Comparison of ENCODE assay signal across 19 cellular contexts in the genomic region with DNA sequence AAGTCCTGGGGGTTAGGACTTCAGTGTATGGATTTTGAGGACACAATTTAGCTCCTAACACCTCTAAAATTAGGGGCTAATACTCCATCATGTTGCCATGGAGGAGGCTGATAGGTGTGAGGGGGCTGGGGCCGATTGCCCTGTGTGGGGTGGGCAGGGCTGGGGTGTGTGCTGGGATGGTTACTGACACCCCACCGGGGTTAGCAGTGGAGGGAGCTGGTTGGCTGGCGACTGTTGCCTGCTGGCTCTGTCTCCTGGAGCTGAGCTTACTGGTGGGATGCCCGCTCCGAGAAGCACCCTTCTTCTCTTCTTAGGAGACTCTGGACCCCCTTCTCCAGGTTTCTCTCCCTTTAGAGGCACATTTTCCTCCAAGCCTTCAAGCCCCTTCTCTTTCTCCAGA. TPM values are rescaled to one million over a fixed set of nuclear protein-coding genes. Genes with fewer than 3 reads are reported as not detected.
"Had no signal": no experiment of that assay in that cellular context is flagged by ENCODE, and none has a peak within 500 bp of the region (broad histone marks: within the 10 kb centered on the region; RNA-seq: fewer than 3 reads in every experiment).

No MANE protein-coding gene starts in this region.

- H3K9me3 Mint-ChIP-seq: activated CD4-positive, alpha-beta memory T cell treated with anti-CD3 and anti-CD28 coated beads, Interleukin-2, amount 10 ng/mL, durations not matched to agents 7 days and 5 days; immature natural killer cell; nephron had no signal

- H3K27ac Mint-ChIP-seq: activated CD4-positive, alpha-beta memory T cell treated with anti-CD3 and anti-CD28 coated beads, Interleukin-2, amount 10 ng/mL, durations not matched to agents 7 days and 5 days; nephron had no signal

- FAIRE-seq: urothelium cell line had no signal

- ATAC-seq: left colon; mucosa of descending colon; psoas muscle; sciatic nerve; stimulated activated naive CD8-positive, alpha-beta T cell treated with anti-CD3 and anti-CD28 coated beads, Interleukin-15, Interleukin-2, amounts not matched to agents 100 U/mL and 50 U/mL, for 24 hours had no signal

- DNase-seq: activated CD4-positive, alpha-beta memory T cell treated with anti-CD3 and anti-CD28 coated beads, Interleukin-2, amount 10 ng/mL, durations not matched to agents 7 days and 5 days; activated CD4-positive, alpha-beta T cell treated with anti-CD3 and anti-CD28 coated beads for 1 hour; activated CD8-positive, alpha-beta memory T cell treated with anti-CD3 and anti-CD28 coated beads, Interleukin-2, amount 50 U/mL, for 48 hours; central memory CD4-positive, alpha-beta T cell; cortex of kidney; effector CD8-positive, alpha-beta T cell; immature natural killer cell; left colon; mucosa of descending colon; occipital lobe; stimulated activated CD4-positive, alpha-beta T cell treated with anti-CD3 and anti-CD28 coated beads, Interleukin-2, amount 100 ng/mL, for 48 hours; stimulated activated naive CD8-positive, alpha-beta T cell treated with anti-CD3 and anti-CD28 coated beads, Interleukin-15, Interleukin-2, amounts not matched to agents 100 U/mL and 50 U/mL, for 24 hours; T-helper 9 cell had no signal

- H3K27me3 Mint-ChIP-seq: activated CD4-positive, alpha-beta memory T cell treated with anti-CD3 and anti-CD28 coated beads, Interleukin-2, amount 10 ng/mL, durations not matched to agents 7 days and 5 days had no signal

- H3K9me3 ChIP-seq: mucosa of descending colon, psoas muscle, thoracic aorta had no signal

- H3K4me3 ChIP-seq: mucosa of descending colon, psoas muscle, thoracic aorta had no signal

- H3K4me3 Mint-ChIP-seq: activated CD4-positive, alpha-beta memory T cell treated with anti-CD3 and anti-CD28 coated beads, Interleukin-2, amount 10 ng/mL, durations not matched to agents 7 days and 5 days; immature natural killer cell; nephron had no signal

- H3K27ac ChIP-seq: epithelial cell of prostate, psoas muscle, thoracic aorta had no signal

RNA-seq across cellular contexts. Expression of a gene that starts 22.2 kb away (rescaled TPM):
- total RNA-seq: left colon, mucosa of descending colon, psoas muscle had no signal
